In genomic region chr2:138373993-138374408, GRCh38 we compare ENCODE assay signal across 8 cellular contexts.
DNase-seq lines count a peak whose midpoint lies in the region; ATAC-seq, FAIRE-seq and TF ChIP-seq lines count a peak whose summit lies in the region.

No MANE protein-coding gene starts in this region.

- FAIRE-seq in RCC 7860 (lab: Jason Lieb, UNC), result peak; percentile 77

- no peak overlapping the region for H3K4me3 ChIP-seq in left ventricle myocardium inferior

- H3K27ac ChIP-seq in left ventricle myocardium inferior (replicated peaks), result no peak overlapping the region

- DNase-seq in left ventricle myocardium inferior (no peak), cardiac septum (ENCODE audit: low spot score) (no peak), HT-29 (ENCODE audit: low spot score) (peak; percentile 60), RCC 7860 (ENCODE audit: low spot score) (peak; percentile 58), fibroblast of gingiva (ENCODE audit: low read depth) (peak; percentile 45), putamen (ENCODE audit: low spot score) (peak; percentile 3)

- intact Hi-C loops in left ventricle myocardium inferior (cut with micrococcal nuclease) (loop anchor here (10.0 kb wide), 1 partner anchor 429 kb away; no protein-coding TSS in a partner anchor), cardiac septum (cut with DNase I) (loop anchor here (5.0 to 10.0 kb wide), 2 partner anchors 411 to 427 kb away; partner anchors contain the start of gene NXPH2)

- no peaks in the 10 kb centered on the region for H3K9me3 ChIP-seq in left ventricle myocardium inferior (replicated peaks)

- no peaks in the 10 kb centered on the region for H3K36me3 ChIP-seq in left ventricle myocardium inferior

- no peaks in the 10 kb centered on the region for H3K4me1 ChIP-seq in left ventricle myocardium inferior

- ATAC-seq in HG02571 (IDR thresholded peaks at IDR 0.05; ENCODE audit: unreplicated experiment) (no peak), HG03135 (IDR thresholded peaks at IDR 0.05; ENCODE audit: unreplicated experiment) (no peak)

- H3K27me3 ChIP-seq in left ventricle myocardium inferior (ENCODE audit: low read depth), result no peaks in the 10 kb centered on the region

- peak; percentile 75 for TF ChIP-seq CTCF in left ventricle myocardium inferior (IDR thresholded peaks at IDR 0.05; ENCODE audit: borderline replicate concordance)

Comparison
In these comparisons a context has a peak if more than half of its experiments do, and no peak if none do; other contexts are left out.
1. DNase-seq: peak in HT-29 (single experiment), RCC 7860 (single experiment), fibroblast of gingiva (single experiment) and putamen (single experiment); none in left ventricle myocardium inferior (single experiment) and cardiac septum (single experiment).